1 cellular context compared by ENCODE assay signal in the genomic region with DNA sequence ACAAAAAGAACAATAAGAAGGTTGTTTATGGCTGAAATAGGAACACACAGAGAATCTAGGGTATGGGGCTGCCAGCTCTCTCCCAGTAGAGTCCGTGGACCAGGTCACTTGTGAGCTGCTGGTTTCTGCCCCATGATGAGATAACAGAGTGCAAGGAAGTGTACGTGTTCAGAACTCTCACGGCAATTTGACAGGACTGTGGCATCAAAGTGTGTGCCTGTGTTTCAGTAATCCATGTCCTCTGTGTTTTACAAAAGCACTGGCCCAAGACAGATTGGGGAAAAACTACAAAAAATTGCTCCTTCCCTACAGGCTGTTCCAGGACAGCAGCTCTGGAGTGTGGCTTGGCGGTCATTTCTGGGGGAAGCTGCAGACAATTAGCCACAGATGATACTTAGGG.
TF ChIP-seq lines count a peak whose summit lies in the region.

No MANE protein-coding gene starts in this region.

TF ChIP-seq in SK-N-SH, 30 proteins besides CTCF, POLR2A, EP300 and RAD21 (continued from another document):
- TF ChIP-seq EZH2phosphoT487 (IDR thresholded peaks at IDR 0.05; ENCODE audit: borderline replicate concordance, low read depth), result no peak
TF ChIP-seq in SK-N-SH: peak in this region for 0.
